ENCODE assay signal across 8 cellular contexts in the genomic region with DNA sequence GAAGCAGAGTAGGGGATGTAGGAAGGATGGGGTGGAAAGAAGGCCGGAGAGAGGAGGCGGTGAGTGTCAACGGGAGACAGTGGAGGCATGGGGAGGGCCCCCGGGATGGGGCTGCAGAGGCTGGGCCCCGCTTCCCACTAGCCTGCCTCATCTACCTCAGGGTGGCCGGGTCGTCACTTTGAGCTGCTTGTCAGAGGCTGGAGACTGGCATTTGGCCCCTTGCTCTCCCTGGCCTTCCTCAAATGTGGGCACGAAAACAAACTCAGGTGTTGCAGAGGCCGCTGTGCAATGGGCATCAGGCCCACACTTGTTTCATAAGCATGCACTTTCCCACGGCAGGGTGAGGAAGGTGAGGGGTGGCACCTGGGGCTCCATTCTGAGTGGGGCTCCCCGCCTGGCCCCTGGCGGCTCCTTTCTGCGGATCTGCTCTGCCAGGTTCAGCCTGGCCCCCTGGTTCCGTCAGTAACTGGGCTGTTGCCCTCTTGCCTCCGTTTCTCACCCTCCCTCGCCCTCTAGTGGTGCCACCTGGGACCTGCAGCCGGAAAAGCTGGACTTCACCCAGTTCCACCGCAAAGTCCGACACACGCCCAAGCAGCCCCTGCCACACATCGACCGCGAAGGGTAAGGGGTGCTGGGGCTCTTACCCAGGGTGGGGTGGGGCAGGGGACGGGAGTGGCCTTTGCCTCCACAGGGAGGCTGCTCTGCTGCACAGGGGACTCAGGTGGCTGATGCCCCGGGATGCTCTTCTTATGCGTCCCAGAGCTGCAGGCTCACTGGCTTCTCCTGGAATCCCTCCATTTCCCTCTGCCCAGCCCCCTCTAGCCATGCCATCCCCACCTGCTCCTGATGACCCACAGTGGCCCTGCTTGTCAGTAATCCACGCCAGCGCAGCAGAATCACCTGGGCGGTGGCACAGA.
DNase-seq lines count a peak whose midpoint lies in the region; ATAC-seq and TF ChIP-seq lines count a peak whose summit lies in the region.

No MANE protein-coding gene starts in this region.

- peak; percentile 63 to 87 (median 83) for TF ChIP-seq CTCF in esophagus squamous epithelium (IDR thresholded peaks at IDR 0.05)
- peak; percentile 75 for TF ChIP-seq CTCF in natural killer cell (IDR thresholded peaks at IDR 0.05)
- TF ChIP-seq CTCF in suprapubic skin (IDR thresholded peaks at IDR 0.05), result peak; percentile 56 to 89

- H3K27ac Mint-ChIP-seq in natural killer cell, result no peak overlapping the region

- no peak for TF ChIP-seq POLR2A in esophagus squamous epithelium (IDR thresholded peaks at IDR 0.05)
- no peak for TF ChIP-seq POLR2A in suprapubic skin (IDR thresholded peaks at IDR 0.05)

- no peak overlapping the region for H3K4me3 Mint-ChIP-seq in natural killer cell

- DNase-seq in NCI-H82 (lab: John Stamatoyannopoulos, UW), result peak; percentile 49
- no peak for DNase-seq in NCI-H82 treated with DMSO at 0.1 percent for 48 hours (lab: John Stamatoyannopoulos, UW; ENCODE audit: unreplicated experiment)
- peak; percentile 6 for DNase-seq in NCI-H526 treated with DMSO at 0.1 percent for 48 hours (lab: John Stamatoyannopoulos, UW)
- DNase-seq in activated T-cell treated with anti-CD3 and anti-CD28 coated beads for 24 hours (ENCODE audit: low read depth), result peak; percentile 23
- DNase-seq in esophagus squamous epithelium (lab: John Stamatoyannopoulos, UW), result no peak
- DNase-seq in natural killer cell, result peak; percentile 35
- peak in 1 of 2 donors; percentile 87 for DNase-seq in suprapubic skin (ENCODE audit: low spot score in 2 of 2)

- no peaks in the 10 kb centered on the region for H3K36me3 Mint-ChIP-seq in natural killer cell

- H3K9me3 ChIP-seq in esophagus squamous epithelium, result no peaks in the 10 kb centered on the region
- H3K9me3 ChIP-seq in suprapubic skin, result no peaks in the 10 kb centered on the region

- peaks cover 4 to 7% of the 10 kb centered on the region in 2 donors for H3K27me3 Mint-ChIP-seq in natural killer cell (ENCODE audit: low read depth in 2 of 2)

- peaks cover 0 to 2% of the 10 kb centered on the region in 2 donors for H3K9me3 Mint-ChIP-seq in natural killer cell

- ATAC-seq in natural killer cell (peak; percentile 50 to 74 (median 65)), HG03520 (IDR thresholded peaks at IDR 0.05; ENCODE audit: unreplicated experiment) (no peak)

- H3K27ac ChIP-seq in esophagus squamous epithelium (no peak overlapping the region), suprapubic skin (no peak overlapping the region)

- H3K4me1 Mint-ChIP-seq in natural killer cell, result peaks cover 0 to 5% of the 10 kb centered on the region in 2 donors

- TF ChIP-seq EP300 in suprapubic skin (IDR thresholded peaks at IDR 0.05), result no peak

- H3K4me1 ChIP-seq in esophagus squamous epithelium (peaks cover 0 to 25% (median 0%) of the 10 kb centered on the region in 3 donors), suprapubic skin (peaks cover 7% of the 10 kb centered on the region)

- intact Hi-C loops in esophagus squamous epithelium (cut with DNase I), result loop anchor here (2.0 kb wide), 1 partner anchor 189 kb away; no protein-coding TSS in a partner anchor
- intact Hi-C loops in natural killer cell (cut with micrococcal nuclease), result loop anchor here (1.0 kb wide), 1 partner anchor 188 kb away; no protein-coding TSS in a partner anchor

- H3K4me3 ChIP-seq in esophagus squamous epithelium (no peak overlapping the region), suprapubic skin (no peak overlapping the region)

- 62 to 90% methylated on average over 2 to 15 of the region's 29 CpGs for WGBS in esophagus squamous epithelium, 2 donors
- 73% methylated on average over 11 of the region's 29 CpGs for WGBS in suprapubic skin

- H3K36me3 ChIP-seq in esophagus squamous epithelium (peaks cover 0 to 39% (median 0%) of the 10 kb centered on the region in 3 donors), suprapubic skin (peaks cover 21% of the 10 kb centered on the region)

- H3K27me3 ChIP-seq in esophagus squamous epithelium, result no peaks in the 10 kb centered on the region
- H3K27me3 ChIP-seq in suprapubic skin, result no peaks in the 10 kb centered on the region

Comparison
In these comparisons a context has a peak if more than half of its experiments do, and no peak if none do; other contexts are left out.
1. DNase-seq: peak in NCI-H82 (single experiment), NCI-H526 treated with DMSO at 0.1 percent for 48 hours (single experiment), activated T-cell treated with anti-CD3 and anti-CD28 coated beads for 24 hours (single experiment) and natural killer cell (single experiment); none in NCI-H82 treated with DMSO at 0.1 percent for 48 hours (single experiment) and esophagus squamous epithelium (single experiment).
2. Peak in every context shown above with its lines, with median percentiles within 50 percentile points of each other: CTCF ChIP-seq.